ENCODE assay signal across 1 cellular context in the genomic region with DNA sequence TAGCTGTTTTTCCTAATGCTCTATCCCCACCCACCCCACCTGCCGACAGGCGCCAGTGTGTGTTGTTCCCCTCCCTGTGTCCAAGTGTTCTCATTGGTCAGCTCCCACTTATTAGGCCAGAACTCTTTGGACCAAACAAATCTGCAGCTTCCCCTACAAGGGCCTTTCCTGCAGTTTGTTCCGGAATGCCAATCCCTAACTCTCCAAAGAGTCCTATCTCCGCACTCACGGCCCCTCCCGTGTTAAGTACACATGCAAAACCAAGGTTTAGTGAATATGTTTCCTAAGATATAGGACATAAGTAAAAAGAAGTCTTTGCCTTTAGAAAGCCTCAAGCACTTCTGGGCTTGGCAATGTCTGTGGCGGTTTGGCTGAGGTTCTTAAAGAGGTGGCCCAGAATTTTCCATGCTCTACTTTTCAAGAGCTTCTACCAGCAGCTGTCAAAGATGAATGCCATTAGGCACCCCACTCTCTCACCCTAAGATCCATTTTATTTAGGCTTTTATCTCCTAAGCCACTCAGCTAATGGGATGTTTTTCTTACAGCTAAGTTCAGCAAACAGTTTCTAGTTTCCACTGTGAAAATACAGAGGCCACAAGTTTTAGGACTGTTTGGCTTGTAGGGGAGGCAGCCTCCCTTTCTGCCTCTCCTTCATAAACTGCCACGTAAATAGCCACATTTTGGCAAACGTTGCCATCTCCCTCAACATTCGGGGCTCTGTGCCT.
TF ChIP-seq lines count a peak whose summit lies in the region.

No MANE protein-coding gene starts in this region.

TF ChIP-seq in H1, 55 proteins besides CTCF, POLR2A, EP300 and RAD21:
- TF ChIP-seq RNF2 (IDR thresholded peaks at IDR 0.05; ENCODE audit: borderline replicate concordance, low read depth, low read length, missing control alignments, poor library complexity, severe bottlenecking) (no peak), SUZ12 (IDR thresholded peaks at IDR 0.05; ENCODE audit: low read length) (no peak)
